ENCODE assay signal across 1 cellular context in genomic region chr2:39483530-39483929, GRCh38.
TF ChIP-seq lines count a peak whose summit lies in the region.

No MANE protein-coding gene starts in this region.

TF ChIP-seq in IMR-90, 13 proteins besides CTCF, POLR2A, EP300 and RAD21 (continued from another document):
- no peak for TF ChIP-seq USF2 (IDR thresholded peaks at IDR 0.05; ENCODE audit: low read depth, low read length)
- no peak for TF ChIP-seq MAZ (IDR thresholded peaks at IDR 0.05; ENCODE audit: borderline replicate concordance, low read depth, low read length)
- TF ChIP-seq MXI1 (IDR thresholded peaks at IDR 0.05; ENCODE audit: borderline replicate concordance, low read depth, low read length): no peak
- no peak for TF ChIP-seq RCOR1 (IDR thresholded peaks at IDR 0.05; ENCODE audit: insufficient replicate concordance, low read length)
- no peak for TF ChIP-seq RFX5 (IDR thresholded peaks at IDR 0.05; ENCODE audit: low read depth, low read length)
- TF ChIP-seq CHD1 (IDR thresholded peaks at IDR 0.05; ENCODE audit: low read depth, low read length): no peak
- no peak for TF ChIP-seq BHLHE40 (IDR thresholded peaks at IDR 0.05; ENCODE audit: low read depth, low read length)
